ENCODE assay signal across 15 cellular contexts in the genomic region with DNA sequence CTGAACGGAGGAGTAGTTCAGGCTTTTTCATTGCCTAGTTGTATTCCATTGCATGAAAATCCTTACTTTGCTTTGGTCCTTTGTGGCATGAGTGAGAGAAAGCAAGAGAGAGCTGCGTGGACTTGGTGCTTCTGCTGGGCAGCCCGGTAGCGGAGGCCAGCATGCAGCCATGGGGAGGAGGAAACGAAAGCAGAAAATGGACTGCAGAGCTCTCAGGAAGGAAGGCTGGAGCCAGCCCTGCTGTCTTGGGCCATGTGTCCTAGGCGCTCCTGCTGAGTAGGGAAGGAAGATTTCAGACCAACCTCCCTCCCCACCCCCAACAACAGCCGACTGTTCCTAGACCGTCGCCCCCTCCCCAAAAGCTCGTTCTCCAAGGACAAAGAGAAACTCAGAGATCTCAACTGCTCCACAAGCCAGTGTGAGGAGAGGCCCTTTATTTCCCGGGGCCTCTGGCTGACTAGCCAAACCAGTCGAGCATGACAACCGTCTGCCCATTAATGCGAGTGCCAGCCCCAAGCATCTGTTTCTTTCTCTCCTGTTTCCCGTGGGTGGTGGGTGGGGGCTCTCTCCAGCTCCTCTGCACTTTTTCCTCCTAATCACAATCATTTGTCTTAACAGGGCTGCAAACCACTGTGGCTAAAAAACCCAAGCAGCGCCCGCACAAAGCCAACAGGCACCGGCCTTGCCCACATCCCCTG.
DNase-seq lines count a peak whose midpoint lies in the region; ATAC-seq and TF ChIP-seq lines count a peak whose summit lies in the region.
"Had no signal": no experiment of that assay in that cellular context is flagged by ENCODE, and none has a peak within 500 bp of the region (broad histone marks: within the 10 kb centered on the region; RNA-seq: fewer than 3 reads in every experiment).

No MANE protein-coding gene starts in this region.

- H3K36me3 ChIP-seq in iPS-15b (ENCODE audit: control insufficient read depth, insufficient read depth, low read length) (no peaks in the 10 kb centered on the region), suprapubic skin (no peaks in the 10 kb centered on the region)
- H3K36me3 ChIP-seq in CD4-positive, alpha-beta memory T cell (ENCODE audit: insufficient read depth, low read length): no peaks in the 10 kb centered on the region
- H3K36me3 ChIP-seq: ascending aorta, neutrophil, upper lobe of right lung had no signal

- TF ChIP-seq EP300 in suprapubic skin (IDR thresholded peaks at IDR 0.05): no peak

- H3K27me3 ChIP-seq in iPS-15b (ENCODE audit: control insufficient read depth, insufficient read depth, low read length) (no peaks in the 10 kb centered on the region), suprapubic skin (no peaks in the 10 kb centered on the region)
- H3K27me3 ChIP-seq in CD4-positive, alpha-beta memory T cell (ENCODE audit: insufficient read depth, low read length): no peaks in the 10 kb centered on the region
- H3K27me3 ChIP-seq: ascending aorta, upper lobe of right lung had no signal

- no peak for TF ChIP-seq CTCF in suprapubic skin (IDR thresholded peaks at IDR 0.05)

- WGBS in suprapubic skin: 55% methylated on average over 18 of the region's 18 CpGs

- DNase-seq in NCI-H82 (lab: John Stamatoyannopoulos, UW) (peak; percentile 70), NCI-H82 treated with DMSO at 0.1 percent for 48 hours (lab: John Stamatoyannopoulos, UW; ENCODE audit: unreplicated experiment) (no peak), NCI-H526 treated with DMSO at 0.1 percent for 48 hours (lab: John Stamatoyannopoulos, UW) (peak; percentile 18), suprapubic skin (ENCODE audit: low spot score in 2 of 2) (no peak)
- no peak for DNase-seq in CD4-positive, alpha-beta memory T cell
- DNase-seq: activated CD4-positive, alpha-beta T cell treated with anti-CD3 and anti-CD28 coated beads, Interleukin-2, amount 50 U/mL, for 1 hour; effector memory CD4-positive, alpha-beta T cell; stimulated activated CD8-positive, alpha-beta memory T cell treated with anti-CD3 and anti-CD28 coated beads, Interleukin-4, amount 100 ng/mL, for 48 hours; upper lobe of right lung had no signal

- H3K9ac ChIP-seq in iPS-15b (ENCODE audit: low read depth, low read length): peak overlapping the region; percentile 4

- H3K4me3 ChIP-seq in iPS-15b (ENCODE audit: low read depth, low read length) (no peak overlapping the region), suprapubic skin (no peak overlapping the region)
- H3K4me3 ChIP-seq in CD4-positive, alpha-beta memory T cell (ENCODE audit: low read length in 2 of 2): no peak overlapping the region
- H3K4me3 ChIP-seq: ascending aorta, PC-9, upper lobe of right lung had no signal

- ATAC-seq in GM18502 (IDR thresholded peaks at IDR 0.05; ENCODE audit: poor library complexity, unreplicated experiment): no peak
- no peak for ATAC-seq in HG02973 (IDR thresholded peaks at IDR 0.05; ENCODE audit: unreplicated experiment)
- ATAC-seq: upper lobe of right lung had no signal

- POLR2A ChIA-PET in CD4-positive, alpha-beta memory T cell (lab: Charles Lee; ENCODE audit: partially characterized antibody): no interaction called here

- TF ChIP-seq POLR2A in suprapubic skin (IDR thresholded peaks at IDR 0.05): no peak

- intact Hi-C loops in CD4-positive, alpha-beta memory T cell (cut with micrococcal nuclease): no loop called here

- H3K4me1 Mint-ChIP-seq in CD4-positive, alpha-beta memory T cell: peaks cover 0 to 6% (median 4%) of the 10 kb centered on the region in 4 donors

- no peak overlapping the region for H3K4me3 Mint-ChIP-seq in CD4-positive, alpha-beta memory T cell

- H3K4me1 ChIP-seq in iPS-15b (ENCODE audit: control insufficient read depth, insufficient read depth, low read length) (peaks cover 12% of the 10 kb centered on the region), suprapubic skin (peaks cover 11% of the 10 kb centered on the region)
- H3K4me1 ChIP-seq in CD4-positive, alpha-beta memory T cell (ENCODE audit: insufficient read depth, low read length): no peaks in the 10 kb centered on the region
- H3K4me1 ChIP-seq: ascending aorta, upper lobe of right lung had no signal

- H3K27ac ChIP-seq in suprapubic skin: peak overlapping the region; percentile 19
- no peak overlapping the region for H3K27ac ChIP-seq in CD4-positive, alpha-beta memory T cell (ENCODE audit: low read depth, low read length)
- H3K27ac ChIP-seq: ascending aorta, neutrophil, PC-9, upper lobe of right lung had no signal

- no peak overlapping the region for H3K27ac Mint-ChIP-seq in CD4-positive, alpha-beta memory T cell

- no peaks in the 10 kb centered on the region for H3K36me3 Mint-ChIP-seq in CD4-positive, alpha-beta memory T cell

- H3K9me3 Mint-ChIP-seq in CD4-positive, alpha-beta memory T cell: peaks cover 0 to 6% (median 0%) of the 10 kb centered on the region in 8 donors

- CTCF ChIA-PET in CD4-positive, alpha-beta memory T cell (lab: Charles Lee; ENCODE audit: partially characterized antibody): no interaction called here

- H3K27me3 Mint-ChIP-seq in CD4-positive, alpha-beta memory T cell: peaks cover 3 to 4% of the 10 kb centered on the region in 2 donors

- no peaks in the 10 kb centered on the region for H3K9me3 ChIP-seq in iPS-15b (ENCODE audit: control insufficient read depth, insufficient read depth, low read length)
- no peaks in the 10 kb centered on the region for H3K9me3 ChIP-seq in suprapubic skin
- no peaks in the 10 kb centered on the region for H3K9me3 ChIP-seq in CD4-positive, alpha-beta memory T cell (ENCODE audit: control insufficient read depth in 1 of 2, low read length in 2 of 2)
- H3K9me3 ChIP-seq: ascending aorta, neutrophil, upper lobe of right lung had no signal

Comparison
In these comparisons a context has a peak if more than half of its experiments do, and no peak if none do; other contexts are left out.
1. DNase-seq: peak in NCI-H82 (single experiment) and NCI-H526 treated with DMSO at 0.1 percent for 48 hours (single experiment); none in NCI-H82 treated with DMSO at 0.1 percent for 48 hours (single experiment), suprapubic skin (0 of 2) and CD4-positive, alpha-beta memory T cell (0 of 5).